In the genomic region with DNA sequence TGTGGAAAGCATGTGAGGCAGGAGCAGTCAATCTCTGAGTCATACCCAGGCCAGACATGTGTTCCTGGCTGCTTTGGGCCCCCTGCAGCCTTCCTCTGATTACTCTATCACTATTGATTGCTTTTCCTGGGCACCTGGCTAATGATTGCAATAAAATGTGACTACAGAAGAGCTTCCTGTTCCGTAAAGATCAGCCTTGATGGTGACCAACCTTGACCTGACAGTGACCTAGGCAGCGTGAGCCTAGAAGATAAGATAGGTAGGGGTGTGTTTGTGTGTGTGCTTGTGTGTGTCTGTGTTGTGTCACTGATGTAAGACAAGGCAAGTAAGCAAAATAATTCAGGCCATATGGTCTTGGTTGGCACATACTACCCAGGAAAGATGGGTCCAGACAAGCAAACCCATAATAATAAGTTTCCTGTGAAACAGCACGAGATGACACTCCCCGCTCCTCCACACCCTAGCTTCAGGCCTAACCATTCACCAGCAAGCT, we compare ENCODE assay signal across 14 cellular contexts.
"Had no signal": no experiment of that assay in that cellular context is flagged by ENCODE, and none has a peak within 500 bp of the region (broad histone marks: within the 10 kb centered on the region; RNA-seq: fewer than 3 reads in every experiment).

No MANE protein-coding gene starts in this region.

- H2AFZ ChIP-seq: parathyroid adenoma had no signal

- H3K27me3 ChIP-seq: thyroid gland, uterus had no signal

- H3K4me1 ChIP-seq: parathyroid adenoma, thyroid gland, uterus had no signal

- H3K4me3 ChIP-seq: dorsolateral prefrontal cortex, thyroid gland, uterus had no signal

- ATAC-seq: activated CD4-positive, CD25-positive, alpha-beta regulatory T cell treated with anti-CD3 and anti-CD28 coated beads, Interleukin-2, amount 50 U/mL, for 24 hours; activated naive CD4-positive, alpha-beta T cell treated with anti-CD3 and anti-CD28 coated beads, Interleukin-2, amount 50 U/mL, for 72 hours; left lobe of liver had no signal

- H3K27ac Mint-ChIP-seq: activated naive CD4-positive, alpha-beta T cell treated with anti-CD3 and anti-CD28 coated beads, Interleukin-2, amount 50 U/mL, for 72 hours; immature natural killer cell; nephron progenitor cell had no signal

- H3K9ac ChIP-seq: parathyroid adenoma had no signal

- H3K4me3 Mint-ChIP-seq: immature natural killer cell, nephron progenitor cell had no signal

- H3K36me3 Mint-ChIP-seq: immature natural killer cell had no signal

- H3K27ac ChIP-seq: dorsolateral prefrontal cortex, parathyroid adenoma, thyroid gland, uterus had no signal

- H3K4me1 Mint-ChIP-seq: immature natural killer cell had no signal

- H3K36me3 ChIP-seq: thyroid gland, uterus had no signal

- DNase-seq: activated CD4-positive, alpha-beta T cell treated with anti-CD3 and anti-CD28 coated beads, Interleukin-2, amount 50 U/mL, for 4 hours; activated effector memory CD4-positive, alpha-beta T cell treated with anti-CD3 and anti-CD28 coated beads, Interleukin-2, amount 50 U/mL, for 16 hours; activated T-cell treated with anti-CD3 and anti-CD28 coated beads, Interleukin-2, amount 50 U/mL, for 1 hour; amygdala; dorsolateral prefrontal cortex; immature natural killer cell; nephron progenitor cell; retina; thyroid gland; uterus had no signal

- H3K79me2 ChIP-seq: parathyroid adenoma had no signal

- H3K9me3 ChIP-seq: thyroid gland, uterus had no signal
